ENCODE assay signal across 1 cellular context in the genomic region with DNA sequence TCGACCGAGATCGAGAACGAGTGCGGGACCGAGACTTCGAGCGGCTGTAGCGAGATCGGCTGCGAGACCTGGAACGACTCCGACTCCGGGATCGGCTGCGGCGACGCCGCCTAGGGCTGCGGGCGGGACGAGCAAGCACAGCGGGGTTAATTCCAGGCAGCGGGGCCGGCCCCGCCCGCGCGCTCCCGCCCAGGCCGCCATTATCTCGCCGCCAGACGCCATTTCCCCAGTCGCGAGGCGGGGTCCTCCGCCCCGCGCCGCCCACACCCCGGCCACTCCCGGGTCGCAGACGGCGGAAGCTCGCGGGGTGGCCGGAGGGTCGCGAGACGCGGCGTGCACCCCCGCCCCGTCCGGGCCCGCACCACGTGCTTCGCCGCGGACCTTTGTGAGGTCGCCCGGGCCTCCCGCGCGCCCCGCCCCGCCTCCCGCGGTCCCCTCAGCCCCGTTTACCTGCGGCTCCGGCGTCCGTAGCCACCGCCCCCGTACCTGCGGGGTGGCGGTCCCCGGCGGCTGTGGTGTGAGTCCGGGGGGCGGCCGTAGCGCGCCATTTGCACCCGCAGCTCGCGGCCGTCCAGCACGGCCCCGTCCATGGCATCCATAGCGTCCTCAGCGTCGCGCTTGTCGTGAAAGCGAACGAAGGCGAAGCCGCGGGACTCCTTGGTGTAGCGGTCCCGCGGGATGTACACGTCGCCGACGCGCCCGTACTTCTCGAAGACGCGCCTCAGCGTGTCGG.
TF ChIP-seq lines count a peak whose summit lies in the region.

No MANE protein-coding gene starts in this region.

TF ChIP-seq in K562, 482 proteins besides CTCF, POLR2A, EP300 and RAD21 (continues in another document):
- peak; percentile 97 for TF ChIP-seq PCBP2 (IDR thresholded peaks at IDR 0.05; ENCODE audit: low read depth, low read length, poor library complexity, severe bottlenecking)
- 0 out of 2 replicates have a peak, but pooled peaks have one; percentile 60 for TF ChIP-seq ZNF165 (CRISPR knock-in tag; IDR thresholded peaks at IDR 0.05; ENCODE audit: borderline replicate concordance)
- TF ChIP-seq PRPF4 (IDR thresholded peaks at IDR 0.05; ENCODE audit: insufficient read depth, low read depth, low read length, poor library complexity, severe bottlenecking), result peak; percentile 89
- TF ChIP-seq ZNF696 (CRISPR knock-in tag; conservative IDR thresholded peaks at IDR 0.05), result no peak
- no peak for TF ChIP-seq ZNF174 (CRISPR knock-in tag; IDR thresholded peaks at IDR 0.05)
- TF ChIP-seq, protein P1, sequence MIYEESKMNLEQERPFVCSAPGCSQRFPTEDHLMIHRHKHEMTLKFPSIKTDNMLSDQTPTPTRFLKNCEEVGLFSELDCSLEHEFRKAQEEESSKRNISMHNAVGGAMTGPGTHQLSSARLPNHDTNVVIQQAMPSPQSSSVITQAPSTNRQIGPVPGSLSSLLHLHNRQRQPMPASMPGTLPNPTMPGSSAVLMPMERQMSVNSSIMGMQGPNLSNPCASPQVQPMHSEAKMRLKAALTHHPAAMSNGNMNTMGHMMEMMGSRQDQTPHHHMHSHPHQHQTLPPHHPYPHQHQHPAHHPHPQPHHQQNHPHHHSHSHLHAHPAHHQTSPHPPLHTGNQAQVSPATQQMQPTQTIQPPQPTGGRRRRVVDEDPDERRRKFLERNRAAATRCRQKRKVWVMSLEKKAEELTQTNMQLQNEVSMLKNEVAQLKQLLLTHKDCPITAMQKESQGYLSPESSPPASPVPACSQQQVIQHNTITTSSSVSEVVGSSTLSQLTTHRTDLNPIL (CRISPR knock-in tag; IDR thresholded peaks at IDR 0.05), result no peak
- TF ChIP-seq EGR1 (conservative IDR thresholded peaks at IDR 0.05), result peak; percentile 63
- TF ChIP-seq CCNT2 (IDR thresholded peaks at IDR 0.05; ENCODE audit: borderline replicate concordance, extremely low read depth, insufficient read length, low read depth, low read length), result peak; percentile 91
- no peak for TF ChIP-seq RBM15 (IDR thresholded peaks at IDR 0.05; ENCODE audit: insufficient read depth, low read length)
- no peak for TF ChIP-seq FOSL1 (tag; conservative IDR thresholded peaks at IDR 0.05)
- no peak for TF ChIP-seq ZKSCAN3 (CRISPR knock-in tag; IDR thresholded peaks at IDR 0.05)
- TF ChIP-seq, protein P2, sequence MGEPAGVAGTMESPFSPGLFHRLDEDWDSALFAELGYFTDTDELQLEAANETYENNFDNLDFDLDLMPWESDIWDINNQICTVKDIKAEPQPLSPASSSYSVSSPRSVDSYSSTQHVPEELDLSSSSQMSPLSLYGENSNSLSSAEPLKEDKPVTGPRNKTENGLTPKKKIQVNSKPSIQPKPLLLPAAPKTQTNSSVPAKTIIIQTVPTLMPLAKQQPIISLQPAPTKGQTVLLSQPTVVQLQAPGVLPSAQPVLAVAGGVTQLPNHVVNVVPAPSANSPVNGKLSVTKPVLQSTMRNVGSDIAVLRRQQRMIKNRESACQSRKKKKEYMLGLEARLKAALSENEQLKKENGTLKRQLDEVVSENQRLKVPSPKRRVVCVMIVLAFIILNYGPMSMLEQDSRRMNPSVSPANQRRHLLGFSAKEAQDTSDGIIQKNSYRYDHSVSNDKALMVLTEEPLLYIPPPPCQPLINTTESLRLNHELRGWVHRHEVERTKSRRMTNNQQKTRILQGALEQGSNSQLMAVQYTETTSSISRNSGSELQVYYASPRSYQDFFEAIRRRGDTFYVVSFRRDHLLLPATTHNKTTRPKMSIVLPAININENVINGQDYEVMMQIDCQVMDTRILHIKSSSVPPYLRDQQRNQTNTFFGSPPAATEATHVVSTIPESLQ (CRISPR knock-in tag; IDR thresholded peaks at IDR 0.05), result no peak; the same call in 1 of the 2 replicates
- TF ChIP-seq, protein P3, sequence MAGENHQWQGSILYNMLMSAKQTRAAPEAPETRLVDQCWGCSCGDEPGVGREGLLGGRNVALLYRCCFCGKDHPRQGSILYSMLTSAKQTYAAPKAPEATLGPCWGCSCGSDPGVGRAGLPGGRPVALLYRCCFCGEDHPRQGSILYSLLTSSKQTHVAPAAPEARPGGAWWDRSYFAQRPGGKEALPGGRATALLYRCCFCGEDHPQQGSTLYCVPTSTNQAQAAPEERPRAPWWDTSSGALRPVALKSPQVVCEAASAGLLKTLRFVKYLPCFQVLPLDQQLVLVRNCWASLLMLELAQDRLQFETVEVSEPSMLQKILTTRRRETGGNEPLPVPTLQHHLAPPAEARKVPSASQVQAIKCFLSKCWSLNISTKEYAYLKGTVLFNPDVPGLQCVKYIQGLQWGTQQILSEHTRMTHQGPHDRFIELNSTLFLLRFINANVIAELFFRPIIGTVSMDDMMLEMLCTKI (IDR thresholded peaks at IDR 0.05; ENCODE audit: partially characterized antibody), result no peak
- no peak for TF ChIP-seq ZNF3 (CRISPR knock-in tag; IDR thresholded peaks at IDR 0.05)
- no peak for TF ChIP-seq MAFK (IDR thresholded peaks at IDR 0.05; ENCODE audit: low read length)
- TF ChIP-seq, protein P4, sequence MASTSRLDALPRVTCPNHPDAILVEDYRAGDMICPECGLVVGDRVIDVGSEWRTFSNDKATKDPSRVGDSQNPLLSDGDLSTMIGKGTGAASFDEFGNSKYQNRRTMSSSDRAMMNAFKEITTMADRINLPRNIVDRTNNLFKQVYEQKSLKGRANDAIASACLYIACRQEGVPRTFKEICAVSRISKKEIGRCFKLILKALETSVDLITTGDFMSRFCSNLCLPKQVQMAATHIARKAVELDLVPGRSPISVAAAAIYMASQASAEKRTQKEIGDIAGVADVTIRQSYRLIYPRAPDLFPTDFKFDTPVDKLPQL (IDR thresholded peaks at IDR 0.05; ENCODE audit: extremely low read depth, insufficient read length), result no peak
- no peak for TF ChIP-seq SRSF9 (IDR thresholded peaks at IDR 0.05; ENCODE audit: borderline replicate concordance, low read depth, low read length)
- TF ChIP-seq, protein P5, sequence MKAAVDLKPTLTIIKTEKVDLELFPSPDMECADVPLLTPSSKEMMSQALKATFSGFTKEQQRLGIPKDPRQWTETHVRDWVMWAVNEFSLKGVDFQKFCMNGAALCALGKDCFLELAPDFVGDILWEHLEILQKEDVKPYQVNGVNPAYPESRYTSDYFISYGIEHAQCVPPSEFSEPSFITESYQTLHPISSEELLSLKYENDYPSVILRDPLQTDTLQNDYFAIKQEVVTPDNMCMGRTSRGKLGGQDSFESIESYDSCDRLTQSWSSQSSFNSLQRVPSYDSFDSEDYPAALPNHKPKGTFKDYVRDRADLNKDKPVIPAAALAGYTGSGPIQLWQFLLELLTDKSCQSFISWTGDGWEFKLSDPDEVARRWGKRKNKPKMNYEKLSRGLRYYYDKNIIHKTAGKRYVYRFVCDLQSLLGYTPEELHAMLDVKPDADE (conservative IDR thresholded peaks at IDR 0.05; ENCODE audit: control insufficient read depth, low read depth, low read length), result peak; percentile 89
- peak; percentile 99 for TF ChIP-seq RBM22 (IDR thresholded peaks at IDR 0.05; ENCODE audit: low read depth, low read length, poor library complexity, severe bottlenecking)
- TF ChIP-seq, protein P6, sequence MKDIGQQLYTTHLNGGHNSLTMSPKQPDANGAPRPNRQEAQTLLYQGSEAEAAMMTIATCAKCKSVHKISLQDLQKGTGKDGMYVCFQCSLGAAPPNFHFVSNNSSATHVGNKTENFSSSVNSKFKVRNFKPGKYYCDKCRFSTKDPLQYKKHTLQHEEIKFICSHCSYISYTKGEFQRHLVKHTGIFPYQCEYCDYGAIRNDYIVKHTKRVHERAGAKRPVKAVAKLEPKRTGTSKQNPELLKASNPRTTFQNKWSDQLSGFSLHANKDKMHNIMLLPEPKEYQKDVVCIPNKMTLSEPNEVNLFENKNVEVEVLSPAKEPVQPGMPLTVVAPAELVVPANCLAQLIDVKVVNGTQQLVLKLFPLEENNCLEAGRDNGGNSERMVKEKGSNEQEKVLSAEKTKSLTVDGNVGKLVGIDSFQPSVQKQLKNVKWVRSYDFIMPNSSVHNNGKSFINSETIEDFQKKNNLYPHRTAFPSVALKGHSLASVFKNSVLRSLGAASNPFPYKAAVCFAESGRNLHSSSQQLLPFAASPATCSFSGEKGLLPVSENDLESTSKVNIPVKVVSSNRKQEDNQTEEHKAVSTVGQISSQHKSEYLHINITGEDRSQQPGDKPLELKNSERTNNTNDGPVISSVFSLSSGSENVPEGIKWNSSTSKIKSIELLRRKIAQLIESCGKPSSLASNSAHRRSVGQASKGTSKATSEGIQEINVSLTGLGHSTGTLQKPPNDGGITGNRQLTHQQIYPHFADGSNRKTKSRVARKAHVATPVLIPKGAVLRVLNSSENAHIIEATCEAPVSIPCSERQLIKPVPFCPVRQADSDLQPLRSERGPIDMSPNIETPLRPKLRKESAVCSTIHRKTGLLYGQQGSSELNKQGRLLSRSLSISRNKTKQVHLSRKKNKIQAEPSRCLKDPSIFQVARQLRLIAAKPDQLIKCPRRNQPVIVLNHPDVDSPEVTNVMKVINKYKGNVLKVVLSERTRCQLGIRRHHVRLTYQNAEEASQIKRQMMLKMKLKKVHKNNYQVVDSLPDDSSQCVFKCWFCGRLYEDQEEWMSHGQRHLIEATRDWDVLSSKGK (CRISPR knock-in tag; IDR thresholded peaks at IDR 0.05), result no peak
- no peak for TF ChIP-seq MTA2 (IDR thresholded peaks at IDR 0.05; ENCODE audit: low read depth)
- TF ChIP-seq, protein P7, sequence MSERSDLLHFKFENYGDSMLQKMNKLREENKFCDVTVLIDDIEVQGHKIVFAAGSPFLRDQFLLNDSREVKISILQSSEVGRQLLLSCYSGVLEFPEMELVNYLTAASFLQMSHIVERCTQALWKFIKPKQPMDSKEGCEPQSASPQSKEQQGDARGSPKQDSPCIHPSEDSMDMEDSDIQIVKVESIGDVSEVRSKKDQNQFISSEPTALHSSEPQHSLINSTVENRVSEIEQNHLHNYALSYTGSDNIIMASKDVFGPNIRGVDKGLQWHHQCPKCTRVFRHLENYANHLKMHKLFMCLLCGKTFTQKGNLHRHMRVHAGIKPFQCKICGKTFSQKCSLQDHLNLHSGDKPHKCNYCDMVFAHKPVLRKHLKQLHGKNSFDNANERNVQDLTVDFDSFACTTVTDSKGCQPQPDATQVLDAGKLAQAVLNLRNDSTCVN (CRISPR knock-in tag; IDR thresholded peaks at IDR 0.05), result 0 out of 2 replicates have a peak, but pooled peaks have one; percentile 70
- no peak for TF ChIP-seq MTF1 (CRISPR knock-in tag; IDR thresholded peaks at IDR 0.05; ENCODE audit: borderline replicate concordance)
- TF ChIP-seq, protein P8, sequence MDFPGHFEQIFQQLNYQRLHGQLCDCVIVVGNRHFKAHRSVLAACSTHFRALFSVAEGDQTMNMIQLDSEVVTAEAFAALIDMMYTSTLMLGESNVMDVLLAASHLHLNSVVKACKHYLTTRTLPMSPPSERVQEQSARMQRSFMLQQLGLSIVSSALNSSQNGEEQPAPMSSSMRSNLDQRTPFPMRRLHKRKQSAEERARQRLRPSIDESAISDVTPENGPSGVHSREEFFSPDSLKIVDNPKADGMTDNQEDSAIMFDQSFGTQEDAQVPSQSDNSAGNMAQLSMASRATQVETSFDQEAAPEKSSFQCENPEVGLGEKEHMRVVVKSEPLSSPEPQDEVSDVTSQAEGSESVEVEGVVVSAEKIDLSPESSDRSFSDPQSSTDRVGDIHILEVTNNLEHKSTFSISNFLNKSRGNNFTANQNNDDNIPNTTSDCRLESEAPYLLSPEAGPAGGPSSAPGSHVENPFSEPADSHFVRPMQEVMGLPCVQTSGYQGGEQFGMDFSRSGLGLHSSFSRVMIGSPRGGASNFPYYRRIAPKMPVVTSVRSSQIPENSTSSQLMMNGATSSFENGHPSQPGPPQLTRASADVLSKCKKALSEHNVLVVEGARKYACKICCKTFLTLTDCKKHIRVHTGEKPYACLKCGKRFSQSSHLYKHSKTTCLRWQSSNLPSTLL (IDR thresholded peaks at IDR 0.05), result no peak
- TF ChIP-seq ZNF644 (tag; IDR thresholded peaks at IDR 0.05; ENCODE audit: low read depth), result 0 out of 2 replicates have a peak, but pooled peaks have one; percentile 59
- peak; percentile 52; the same call in 1 of the 2 replicates for TF ChIP-seq NCOR1 (IDR thresholded peaks at IDR 0.05)
- TF ChIP-seq HSF4 (CRISPR knock-in tag; IDR thresholded peaks at IDR 0.05; ENCODE audit: borderline replicate concordance), result no peak
- 0 out of 2 replicates have a peak, but pooled peaks have one; percentile 33 for TF ChIP-seq KLF13 (tag; IDR thresholded peaks at IDR 0.05; ENCODE audit: borderline replicate concordance, low read depth)
- TF ChIP-seq, protein P9, sequence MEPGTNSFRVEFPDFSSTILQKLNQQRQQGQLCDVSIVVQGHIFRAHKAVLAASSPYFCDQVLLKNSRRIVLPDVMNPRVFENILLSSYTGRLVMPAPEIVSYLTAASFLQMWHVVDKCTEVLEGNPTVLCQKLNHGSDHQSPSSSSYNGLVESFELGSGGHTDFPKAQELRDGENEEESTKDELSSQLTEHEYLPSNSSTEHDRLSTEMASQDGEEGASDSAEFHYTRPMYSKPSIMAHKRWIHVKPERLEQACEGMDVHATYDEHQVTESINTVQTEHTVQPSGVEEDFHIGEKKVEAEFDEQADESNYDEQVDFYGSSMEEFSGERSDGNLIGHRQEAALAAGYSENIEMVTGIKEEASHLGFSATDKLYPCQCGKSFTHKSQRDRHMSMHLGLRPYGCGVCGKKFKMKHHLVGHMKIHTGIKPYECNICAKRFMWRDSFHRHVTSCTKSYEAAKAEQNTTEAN (CRISPR knock-in tag; IDR thresholded peaks at IDR 0.05), result no peak; the same call in 1 of the 2 replicates
- TF ChIP-seq DPF2 (IDR thresholded peaks at IDR 0.05), result no peak
- TF ChIP-seq, protein P10, sequence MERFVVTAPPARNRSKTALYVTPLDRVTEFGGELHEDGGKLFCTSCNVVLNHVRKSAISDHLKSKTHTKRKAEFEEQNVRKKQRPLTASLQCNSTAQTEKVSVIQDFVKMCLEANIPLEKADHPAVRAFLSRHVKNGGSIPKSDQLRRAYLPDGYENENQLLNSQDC (CRISPR knock-in tag; IDR thresholded peaks at IDR 0.05), result no peak
- TF ChIP-seq SMARCA4 (IDR thresholded peaks at IDR 0.05), result 0 out of 2 replicates have a peak, but pooled peaks have one; percentile 12
- no peak for TF ChIP-seq NFATC3 (IDR thresholded peaks at IDR 0.05)
- no peak for TF ChIP-seq SRF (CRISPR knock-in tag; IDR thresholded peaks at IDR 0.05)
- TF ChIP-seq, protein P11, sequence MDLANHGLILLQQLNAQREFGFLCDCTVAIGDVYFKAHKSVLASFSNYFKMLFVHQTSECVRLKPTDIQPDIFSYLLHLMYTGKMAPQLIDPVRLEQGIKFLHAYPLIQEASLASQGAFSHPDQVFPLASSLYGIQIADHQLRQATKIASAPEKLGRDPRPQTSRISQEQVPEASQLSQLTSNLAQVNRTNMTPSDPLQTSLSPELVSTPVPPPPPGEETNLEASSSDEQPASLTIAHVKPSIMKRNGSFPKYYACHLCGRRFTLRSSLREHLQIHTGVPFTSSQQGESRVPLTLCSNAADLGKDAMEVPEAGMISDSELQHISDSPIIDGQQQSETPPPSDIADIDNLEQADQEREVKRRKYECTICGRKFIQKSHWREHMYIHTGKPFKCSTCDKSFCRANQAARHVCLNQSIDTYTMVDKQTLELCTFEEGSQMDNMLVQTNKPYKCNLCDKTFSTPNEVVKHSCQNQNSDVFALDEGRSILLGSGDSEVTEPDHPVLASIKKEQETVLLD (IDR thresholded peaks at IDR 0.05), result no peak
- no peak for TF ChIP-seq LEF1 (IDR thresholded peaks at IDR 0.05)
- no peak; the same call in 1 of the 2 replicates for TF ChIP-seq STAG1 (CRISPR knock-in tag; IDR thresholded peaks at IDR 0.05; ENCODE audit: borderline replicate concordance)
- TF ChIP-seq GTF2A2 (tag; IDR thresholded peaks at IDR 0.05), result no peak
- TF ChIP-seq MCM2 (IDR thresholded peaks at IDR 0.05; ENCODE audit: low read depth), result no peak
- no peak for TF ChIP-seq SP1 (CRISPR knock-in tag; IDR thresholded peaks at IDR 0.05)
- no peak for TF ChIP-seq RBM17 (IDR thresholded peaks at IDR 0.05; ENCODE audit: borderline replicate concordance, low read depth, low read length)
- TF ChIP-seq ZNF57 (CRISPR knock-in tag; IDR thresholded peaks at IDR 0.05), result no peak
- no peak for TF ChIP-seq MECOM (CRISPR knock-in tag; IDR thresholded peaks at IDR 0.05)
- TF ChIP-seq CBX2 (IDR thresholded peaks at IDR 0.05; ENCODE audit: insufficient read depth, low read length, poor library complexity, severe bottlenecking), result no peak
- TF ChIP-seq FOXM1 (IDR thresholded peaks at IDR 0.05; ENCODE audit: low read depth), result no peak
- no peak for TF ChIP-seq FOXM1 (CRISPR knock-in tag; IDR thresholded peaks at IDR 0.05; ENCODE audit: low read depth)
